25 cellular contexts compared by ENCODE assay signal in genomic region chr18:33928226-33928625, GRCh38.
A peak's percentile ranks its signal among the peaks of the same experiment; 100 is the strongest.
DNase-seq lines count a peak whose midpoint lies in the region; ATAC-seq and TF ChIP-seq lines count a peak whose summit lies in the region.
"Had no signal": no experiment of that assay in that cellular context is flagged by ENCODE, and none has a peak within 500 bp of the region (broad histone marks: within the 10 kb centered on the region; RNA-seq: fewer than 3 reads in every experiment).

No MANE protein-coding gene starts in this region.

- H3K4me1 ChIP-seq in SK-N-SH (ENCODE audit: control insufficient read depth in 1 of 2, insufficient read depth in 2 of 2, low read depth in 1 of 2, low read length in 1 of 2) (peaks cover 0 to 5% of the 10 kb centered on the region in 2 experiments; a peak in 2 of 4 replicates), endodermal cell (ENCODE audit: control insufficient read depth, insufficient read depth, low read length) (no peaks in the 10 kb centered on the region)
- H3K4me1 ChIP-seq: HAP-1 had no signal

- H3K4me1 Mint-ChIP-seq in progenitor cell of endocrine pancreas (ENCODE audit: low read depth), result peaks cover 6% of the 10 kb centered on the region
- H3K4me1 Mint-ChIP-seq in endodermal cell, result peaks cover 1% of the 10 kb centered on the region
- no peaks in the 10 kb centered on the region for H3K4me1 Mint-ChIP-seq in T-helper 2 cell treated with Interferon-gamma antibody and Interleukin-4, amounts not matched to agents 5 μg/mL and 100 μg/mL, for 36 hours (ENCODE audit: low read depth)
- H3K4me1 Mint-ChIP-seq: CD4-positive, alpha-beta memory T cell; stimulated activated naive CD8-positive, alpha-beta T cell treated with anti-CD3 and anti-CD28 coated beads, Interleukin-15, amount 100 ng/mL, for 72 hours had no signal

- H3F3A ChIP-seq in SK-N-SH (replicated peaks; ENCODE audit: insufficient read depth), result peaks cover 4% of the 10 kb centered on the region

- H3K27ac Mint-ChIP-seq in progenitor cell of endocrine pancreas, result no peak overlapping the region
- no peak overlapping the region for H3K27ac Mint-ChIP-seq in endodermal cell
- no peak overlapping the region for H3K27ac Mint-ChIP-seq in T-helper 2 cell treated with Interferon-gamma antibody and Interleukin-4, amounts not matched to agents 5 μg/mL and 100 μg/mL, for 36 hours
- H3K27ac Mint-ChIP-seq: activated T-cell treated with anti-CD3 and anti-CD28 coated beads, Interleukin-2, amount 50 U/mL, for 24 hours; CD4-positive, alpha-beta memory T cell; stimulated activated naive CD8-positive, alpha-beta T cell treated with anti-CD3 and anti-CD28 coated beads, Interleukin-15, amount 100 ng/mL, for 72 hours had no signal

- no peak for DNase-seq in SK-N-SH
- DNase-seq in choroid plexus epithelial cell (ENCODE audit: low read depth), result peak; percentile 78
- peak; percentile 47 for DNase-seq in iris pigment epithelial cell (ENCODE audit: low read depth)
- DNase-seq in progenitor cell of endocrine pancreas (ENCODE audit: low spot score, unreplicated experiment), result no peak
- no peak for DNase-seq in endodermal cell
- no peak for DNase-seq in T-helper 2 cell treated with Interferon-gamma antibody and Interleukin-4, amounts not matched to agents 5 μg/mL and 100 μg/mL, for 36 hours (ENCODE audit: low spot score)
- no peak for DNase-seq in cerebellum (ENCODE audit: low spot score)
- DNase-seq: activated CD4-positive, CD25-positive, alpha-beta regulatory T cell treated with anti-CD3 and anti-CD28 coated beads, Interleukin-2, amount 50 U/mL, for 72 hours; activated CD8-positive, alpha-beta memory T cell treated with anti-CD3 and anti-CD28 coated beads for 24 hours; activated naive CD4-positive, alpha-beta T cell; activated T-cell treated with anti-CD3 and anti-CD28 coated beads, Interleukin-2, amount 50 U/mL, for 24 hours; aorta; CD4-positive, alpha-beta memory T cell; GDM1; KG1; kidney; NCI-H146; NCI-H774; Right ventricle myocardium superior; stimulated activated naive CD8-positive, alpha-beta T cell treated with anti-CD3 and anti-CD28 coated beads, Interleukin-15, amount 100 ng/mL, for 72 hours; SW 1271 had no signal

- no peak for ATAC-seq in SK-N-SH treated with all-trans-retinoic acid at 6 μM for 48 hours
- ATAC-seq: stimulated activated naive CD8-positive, alpha-beta T cell treated with anti-CD3 and anti-CD28 coated beads, Interleukin-15, amount 100 ng/mL, for 72 hours had no signal

- no peaks in the 10 kb centered on the region for H3K79me2 ChIP-seq in SK-N-SH (ENCODE audit: insufficient read depth)

- H3K27ac ChIP-seq in SK-N-SH (ENCODE audit: low read depth in 2 of 2, low read length in 1 of 2), result no peak overlapping the region
- H3K27ac ChIP-seq in endodermal cell (ENCODE audit: low read depth, low read length), result no peak overlapping the region
- H3K27ac ChIP-seq: 22Rv1, tibial nerve had no signal

- no peak for TF ChIP-seq EP300 in SK-N-SH (IDR thresholded peaks at IDR 0.05; ENCODE audit: borderline replicate concordance in 1 of 2, low read depth in 1 of 2, low read length in 1 of 2)

- no peak overlapping the region for H3K4me2 ChIP-seq in SK-N-SH

- no peak overlapping the region for H3K9ac ChIP-seq in SK-N-SH
- no peak overlapping the region for H3K9ac ChIP-seq in endodermal cell (ENCODE audit: extremely low read depth, low read length, poor library complexity, severe bottlenecking)

- H3K9me3 Mint-ChIP-seq in progenitor cell of endocrine pancreas (ENCODE audit: low read depth) (no peaks in the 10 kb centered on the region), endodermal cell (no peaks in the 10 kb centered on the region)
- peaks cover 6% of the 10 kb centered on the region for H3K9me3 Mint-ChIP-seq in T-helper 2 cell treated with Interferon-gamma antibody and Interleukin-4, amounts not matched to agents 5 μg/mL and 100 μg/mL, for 36 hours

- H3K36me3 Mint-ChIP-seq in progenitor cell of endocrine pancreas (ENCODE audit: insufficient read depth), result no peaks in the 10 kb centered on the region
- no peaks in the 10 kb centered on the region for H3K36me3 Mint-ChIP-seq in endodermal cell (ENCODE audit: low read depth)
- H3K36me3 Mint-ChIP-seq in T-helper 2 cell treated with Interferon-gamma antibody and Interleukin-4, amounts not matched to agents 5 μg/mL and 100 μg/mL, for 36 hours (ENCODE audit: low read depth), result no peaks in the 10 kb centered on the region
- H3K36me3 Mint-ChIP-seq: CD4-positive, alpha-beta memory T cell had no signal

- H3K27me3 ChIP-seq in SK-N-SH (ENCODE audit: insufficient read depth) (no peaks in the 10 kb centered on the region), endodermal cell (ENCODE audit: control insufficient read depth, insufficient read depth, low read length, poor library complexity, severe bottlenecking) (no peaks in the 10 kb centered on the region)
- H3K27me3 ChIP-seq: tibial nerve had no signal

- no peak overlapping the region for H3K4me3 Mint-ChIP-seq in progenitor cell of endocrine pancreas (ENCODE audit: low read depth)
- H3K4me3 Mint-ChIP-seq in endodermal cell, result no peak overlapping the region
- H3K4me3 Mint-ChIP-seq in T-helper 2 cell treated with Interferon-gamma antibody and Interleukin-4, amounts not matched to agents 5 μg/mL and 100 μg/mL, for 36 hours, result no peak overlapping the region
- H3K4me3 Mint-ChIP-seq: activated T-cell treated with anti-CD3 and anti-CD28 coated beads, Interleukin-2, amount 50 U/mL, for 24 hours; CD4-positive, alpha-beta memory T cell; stimulated activated naive CD8-positive, alpha-beta T cell treated with anti-CD3 and anti-CD28 coated beads, Interleukin-15, amount 100 ng/mL, for 72 hours had no signal

- no peak overlapping the region for H3K4me3 ChIP-seq in SK-N-SH (ENCODE audit: low read depth in 2 of 2, low read length in 1 of 2)
- no peak overlapping the region for H3K4me3 ChIP-seq in choroid plexus epithelial cell (ENCODE audit: low read depth, low read length)
- H3K4me3 ChIP-seq in endodermal cell (ENCODE audit: low read length), result no peak overlapping the region
- H3K4me3 ChIP-seq: HAP-1, tibial nerve had no signal

- H3K9me3 ChIP-seq in SK-N-SH (no peaks in the 10 kb centered on the region), endodermal cell (ENCODE audit: control insufficient read depth, low read length) (no peaks in the 10 kb centered on the region)
- H3K9me3 ChIP-seq: HAP-1, tibial nerve had no signal

- WGBS in SK-N-SH (ENCODE audit: low lambda C conversion rate), result 19% methylated on average over 3 of the region's 3 CpGs
- 93 to 100% methylated on average over 2 to 3 of the region's 3 CpGs for WGBS in endodermal cell (ENCODE audit: insufficient coverage in 1 of 2, insufficient read length in 1 of 2), 2 experiments

- H3K9me2 ChIP-seq in SK-N-SH, result no peaks in the 10 kb centered on the region

- no peaks in the 10 kb centered on the region for H3K36me3 ChIP-seq in SK-N-SH (replicated peaks in 1 of 2; ENCODE audit: control insufficient read depth in 1 of 2, insufficient read depth in 2 of 2, low read length in 1 of 2)
- no peaks in the 10 kb centered on the region for H3K36me3 ChIP-seq in endodermal cell (ENCODE audit: control insufficient read depth, insufficient read depth, low read length)
- H3K36me3 ChIP-seq: HAP-1, tibial nerve had no signal

- H3K27me3 Mint-ChIP-seq in progenitor cell of endocrine pancreas (no peaks in the 10 kb centered on the region), endodermal cell (ENCODE audit: insufficient read depth) (no peaks in the 10 kb centered on the region)
- H3K27me3 Mint-ChIP-seq in T-helper 2 cell treated with Interferon-gamma antibody and Interleukin-4, amounts not matched to agents 5 μg/mL and 100 μg/mL, for 36 hours (ENCODE audit: low read depth), result no peaks in the 10 kb centered on the region
- H3K27me3 Mint-ChIP-seq: activated T-cell treated with anti-CD3 and anti-CD28 coated beads, Interleukin-2, amount 50 U/mL, for 24 hours; CD4-positive, alpha-beta memory T cell; stimulated activated naive CD8-positive, alpha-beta T cell treated with anti-CD3 and anti-CD28 coated beads, Interleukin-15, amount 100 ng/mL, for 72 hours had no signal

- POLR2A ChIA-PET in SK-N-SH (lab: Yijun Ruan, JAX), result no interaction called here

- TF ChIP-seq RAD21 in SK-N-SH (IDR thresholded peaks at IDR 0.05; ENCODE audit: low read length), result no peak

- CTCF ChIA-PET in SK-N-SH (lab: Yijun Ruan, JAX), result interaction anchor here (1.1 to 1.3 kb wide), 2 partner anchors 9 to 88 kb away, joined by 3 read pairs; no protein-coding TSS in a partner anchor

- no peaks in the 10 kb centered on the region for H4K20me1 ChIP-seq in SK-N-SH (ENCODE audit: insufficient read depth)

- no peak overlapping the region for H2AFZ ChIP-seq in SK-N-SH (ENCODE audit: low read depth)

- no peak for TF ChIP-seq CTCF in SK-N-SH (IDR thresholded peaks at IDR 0.05)
- TF ChIP-seq CTCF in choroid plexus epithelial cell (conservative IDR thresholded peaks at IDR 0.05; ENCODE audit: low read depth, low read length), result no peak
- no peak for TF ChIP-seq CTCF in progenitor cell of endocrine pancreas (IDR thresholded peaks at IDR 0.05; ENCODE audit: unreplicated experiment)
- TF ChIP-seq CTCF in endodermal cell (conservative IDR thresholded peaks at IDR 0.05), result no peak

TF ChIP-seq in SK-N-SH treated with all-trans-retinoic acid at 6 μM for 48 hours, 23 proteins besides CTCF, POLR2A, EP300 and RAD21:
- 0 out of 2 replicates have a peak, but pooled peaks have one; percentile 46 for TF ChIP-seq SNAI2 (CRISPR knock-in tag; IDR thresholded peaks at IDR 0.05)
- TF ChIP-seq TCF4 (CRISPR knock-in tag; IDR thresholded peaks at IDR 0.05; ENCODE audit: borderline replicate concordance), result 0 out of 2 replicates have a peak, but pooled peaks have one; percentile 27
- no peak for TF ChIP-seq RARB (CRISPR knock-in tag; IDR thresholded peaks at IDR 0.05)
- peak; percentile 66 for TF ChIP-seq ISL1 (CRISPR knock-in tag; IDR thresholded peaks at IDR 0.05)

TF ChIP-seq in SK-N-SH, 30 proteins besides CTCF, POLR2A, EP300 and RAD21:
- no peak for TF ChIP-seq RFX5 (IDR thresholded peaks at IDR 0.05; ENCODE audit: low read length)

Comparison
In these comparisons a context has a peak if more than half of its experiments do, and no peak if none do; other contexts are left out.
1. DNase-seq: peak in choroid plexus epithelial cell (single experiment) and iris pigment epithelial cell (single experiment); none in SK-N-SH (single experiment), progenitor cell of endocrine pancreas (single experiment), endodermal cell (single experiment), T-helper 2 cell treated with Interferon-gamma antibody and Interleukin-4, amounts not matched to agents 5 μg/mL and 100 μg/mL, for 36 hours (single experiment) and cerebellum (single experiment).